Comparison of ENCODE assay signal across 1 cellular context in genomic region chr1:54714881-54715492, GRCh38.
TF ChIP-seq lines count a peak whose summit lies in the region.

No MANE protein-coding gene starts in this region.

TF ChIP-seq in SK-N-SH treated with all-trans-retinoic acid at 6 μM for 48 hours, 23 proteins besides CTCF, POLR2A, EP300 and RAD21 (continued from another document):
- TF ChIP-seq, protein P1, sequence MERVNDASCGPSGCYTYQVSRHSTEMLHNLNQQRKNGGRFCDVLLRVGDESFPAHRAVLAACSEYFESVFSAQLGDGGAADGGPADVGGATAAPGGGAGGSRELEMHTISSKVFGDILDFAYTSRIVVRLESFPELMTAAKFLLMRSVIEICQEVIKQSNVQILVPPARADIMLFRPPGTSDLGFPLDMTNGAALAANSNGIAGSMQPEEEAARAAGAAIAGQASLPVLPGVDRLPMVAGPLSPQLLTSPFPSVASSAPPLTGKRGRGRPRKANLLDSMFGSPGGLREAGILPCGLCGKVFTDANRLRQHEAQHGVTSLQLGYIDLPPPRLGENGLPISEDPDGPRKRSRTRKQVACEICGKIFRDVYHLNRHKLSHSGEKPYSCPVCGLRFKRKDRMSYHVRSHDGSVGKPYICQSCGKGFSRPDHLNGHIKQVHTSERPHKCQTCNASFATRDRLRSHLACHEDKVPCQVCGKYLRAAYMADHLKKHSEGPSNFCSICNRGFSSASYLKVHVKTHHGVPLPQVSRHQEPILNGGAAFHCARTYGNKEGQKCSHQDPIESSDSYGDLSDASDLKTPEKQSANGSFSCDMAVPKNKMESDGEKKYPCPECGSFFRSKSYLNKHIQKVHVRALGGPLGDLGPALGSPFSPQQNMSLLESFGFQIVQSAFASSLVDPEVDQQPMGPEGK (CRISPR knock-in tag; IDR thresholded peaks at IDR 0.05; ENCODE audit: borderline replicate concordance) = no peak
- TF ChIP-seq RARB (CRISPR knock-in tag; IDR thresholded peaks at IDR 0.05) (no peak), ZFP30 (CRISPR knock-in tag; IDR thresholded peaks at IDR 0.05) (no peak)
TF ChIP-seq in SK-N-SH treated with all-trans-retinoic acid at 6 μM for 48 hours: peak in this region for 0.
